Comparison of ENCODE assay signal across 28 cellular contexts in the genomic region with DNA sequence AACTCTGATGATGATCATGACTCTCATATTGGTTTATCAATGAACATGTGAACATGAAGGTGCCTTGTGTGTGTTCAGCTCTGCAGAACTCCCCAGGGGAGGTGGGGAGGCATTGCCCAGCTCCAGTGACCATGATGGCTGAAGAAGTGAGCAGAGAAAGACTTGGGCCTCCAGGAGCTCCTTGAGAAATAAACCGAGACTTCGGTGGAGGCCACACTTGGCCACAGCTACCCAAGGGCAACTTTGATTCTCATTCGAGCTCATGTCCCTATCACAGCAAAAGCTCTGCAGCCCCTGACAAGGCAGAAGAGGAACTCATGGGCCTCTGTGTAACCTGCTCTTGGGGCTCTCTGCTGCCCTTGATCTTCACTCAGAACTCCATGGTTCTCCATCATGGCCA. TPM values are rescaled to one million over a fixed set of nuclear protein-coding genes. Genes with fewer than 3 reads are reported as not detected.
"Had no signal": no experiment of that assay in that cellular context is flagged by ENCODE, and none has a peak within 500 bp of the region (broad histone marks: within the 10 kb centered on the region; RNA-seq: fewer than 3 reads in every experiment).

No MANE protein-coding gene starts in this region.

- FAIRE-seq: keratinocyte had no signal

- DNase-seq: hippocampal formation; left colon; left lung; lower lobe of right lung; mammary epithelial cell; mesenchymal stem cell; naive B cell; natural killer cell; nephron progenitor cell; occipital lobe; ovary; stimulated activated CD4-positive, alpha-beta T cell treated with anti-CD3 and anti-CD28 coated beads, Interleukin-1b, Interleukin-23, amount 100 ng/mL, for 48 hours; stimulated activated CD4-positive, alpha-beta T cell treated with anti-CD3 and anti-CD28 coated beads, Interleukin-2, amount 100 ng/mL, for 48 hours; stimulated activated CD4-positive, alpha-beta T cell treated with anti-CD3 and anti-CD28 coated beads, Interleukin-4, amount 100 ng/mL, for 4 hours; stimulated activated CD8-positive, alpha-beta memory T cell treated with anti-CD3 and anti-CD28 coated beads, Interleukin-4, amount 100 ng/mL, for 48 hours; stimulated activated naive CD4-positive, alpha-beta T cell treated with Interleukin-2 at 50 U/mL for 16 hours; stimulated activated naive CD8-positive, alpha-beta T cell treated with anti-CD3 and anti-CD28 coated beads, Interleukin-15, amount 100 ng/mL, for 72 hours; testis; thyroid gland; transverse colon; upper lobe of right lung; uterus had no signal

- ATAC-seq: left colon; left lung; lower lobe of right lung; natural killer cell; right lobe of liver; stimulated activated memory B cell treated with anti-CD40 and anti-IgM and Interleukin-4, amounts not matched to agents 10 μg/mL and 1 μg/mL and 100 μg/mL, for 72 hours; stimulated activated naive CD8-positive, alpha-beta T cell treated with anti-CD3 and anti-CD28 coated beads, Interleukin-15, amount 100 ng/mL, for 72 hours; upper lobe of right lung had no signal

RNA-seq across cellular contexts. Expression of a gene that starts 44.1 kb away (rescaled TPM):
- total RNA-seq: mammary epithelial cell, mononuclear cell, natural killer cell, pulmonary artery endothelial cell, smooth muscle cell had no signal
